Comparison of ENCODE assay signal across 1 cellular context in the genomic region with DNA sequence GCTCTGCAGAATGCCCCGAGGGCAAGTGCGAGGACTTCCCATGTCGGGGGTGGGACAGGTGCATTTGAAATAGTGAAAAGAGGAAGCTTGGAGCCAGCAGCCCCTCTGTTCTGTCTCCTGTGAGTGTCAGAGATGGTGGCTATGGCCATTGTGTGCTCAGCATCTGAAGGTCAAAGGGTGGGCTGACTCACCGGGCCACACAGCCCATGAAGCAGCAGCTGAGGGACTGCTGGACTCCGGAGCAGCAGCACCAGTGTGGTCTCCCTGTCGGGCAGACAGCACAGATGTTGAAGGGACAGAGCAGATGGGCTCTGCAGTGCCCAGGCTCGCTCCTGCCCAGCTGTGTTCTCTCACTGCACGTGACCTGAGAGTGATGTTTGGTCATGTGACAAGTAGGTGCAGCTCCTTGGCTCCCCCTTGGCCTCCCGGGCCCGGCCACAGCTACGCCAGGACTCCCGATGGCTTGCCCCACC.
TF ChIP-seq lines count a peak whose summit lies in the region.

No MANE protein-coding gene starts in this region.

TF ChIP-seq in HCT116, 20 proteins besides CTCF, POLR2A, EP300 and RAD21 (continued from another document):
- TF ChIP-seq SIN3A (IDR thresholded peaks at IDR 0.05; ENCODE audit: low read depth) (no peak), MAX (IDR thresholded peaks at IDR 0.05) (no peak), ZFX (IDR thresholded peaks at IDR 0.05) (no peak), SP1 (IDR thresholded peaks at IDR 0.05; ENCODE audit: low read depth) (no peak), EZH2phosphoT487 (IDR thresholded peaks at IDR 0.05; ENCODE audit: borderline replicate concordance) (no peak), EZH2 (IDR thresholded peaks at IDR 0.05) (no peak)
